ENCODE assay signal across 31 cellular contexts in genomic region chr4:46649390-46649789, GRCh38.
"Had no signal": no experiment of that assay in that cellular context is flagged by ENCODE, and none has a peak within 500 bp of the region (broad histone marks: within the 10 kb centered on the region; RNA-seq: fewer than 3 reads in every experiment).

No MANE protein-coding gene starts in this region.

- H3K4me3 ChIP-seq: adrenal gland, ascending aorta, breast epithelium, cardiac muscle cell, coronary artery, dorsolateral prefrontal cortex, esophagus muscularis mucosa, gastroesophageal sphincter had no signal

- DNase-seq: activated CD4-positive, alpha-beta memory T cell treated with anti-CD3 and anti-CD28 coated beads, Interleukin-2, amount 10 ng/mL, durations not matched to agents 7 days and 5 days; activated CD4-positive, alpha-beta T cell treated with anti-CD3 and anti-CD28 coated beads for 1 hour; activated CD4-positive, alpha-beta T cell treated with anti-CD3 and anti-CD28 coated beads for 4 hours; activated CD4-positive, alpha-beta T cell treated with anti-CD3 and anti-CD28 coated beads, Interleukin-2, amount 10 ng/mL, durations not matched to agents 7 days and 5 days; activated CD4-positive, alpha-beta T cell treated with anti-CD3 and anti-CD28 coated beads, Interleukin-2, amount 50 U/mL, for 4 hours; activated CD8-positive, alpha-beta memory T cell treated with anti-CD3 and anti-CD28 coated beads, Interleukin-2, amount 50 U/mL, for 48 hours; activated effector memory CD4-positive, alpha-beta T cell treated with Interleukin-2 at 50 U/mL for 16 hours; activated naive CD4-positive, alpha-beta T cell treated with anti-CD3 and anti-CD28 coated beads for 36 hours; activated naive CD8-positive, alpha-beta T cell treated with anti-CD3 and anti-CD28 coated beads for 36 hours; activated naive CD8-positive, alpha-beta T cell treated with anti-CD3 and anti-CD28 coated beads, Interleukin-2, amount 50 U/mL, for 24 hours; activated T-cell treated with anti-CD3 and anti-CD28 coated beads for 4 hours; activated T-cell treated with anti-CD3 and anti-CD28 coated beads, Interleukin-2, amount 50 U/mL, for 24 hours; activated T-cell treated with anti-CD3 and anti-CD28 coated beads, Interleukin-2, amount 50 U/mL, for 72 hours; adrenal gland; central memory CD4-positive, alpha-beta T cell; cerebellar nuclear complex; dorsolateral prefrontal cortex; effector memory CD4-positive, alpha-beta T cell; erythroblast; foreskin melanocyte; SW 1271; T-cell; T-helper 17 cell; T1000 had no signal

- ATAC-seq: activated naive CD8-positive, alpha-beta T cell treated with anti-CD3 and anti-CD28 coated beads, Interleukin-2, amount 50 U/mL, for 24 hours; activated T-cell treated with anti-CD3 and anti-CD28 coated beads, Interleukin-2, amount 50 U/mL, for 72 hours; activated T-helper 17 cell treated with anti-CD3 and anti-CD28 coated beads, Interleukin-2, amount 50 U/mL, for 72 hours; gastroesophageal sphincter; T-cell; T-helper 17 cell had no signal
